Comparison of ENCODE assay signal across 21 cellular contexts in genomic region chr10:43316988-43317387, GRCh38. TPM values are rescaled to one million over a fixed set of nuclear protein-coding genes. Genes with fewer than 3 reads are reported as not detected.
DNase-seq lines count a peak whose midpoint lies in the region; ATAC-seq and TF ChIP-seq lines count a peak whose summit lies in the region.
"Had no signal": no experiment of that assay in that cellular context is flagged by ENCODE, and none has a peak within 500 bp of the region (broad histone marks: within the 10 kb centered on the region; RNA-seq: fewer than 3 reads in every experiment).

No MANE protein-coding gene starts in this region.

- no peaks in the 10 kb centered on the region for H3K9me3 Mint-ChIP-seq in osteocyte (ENCODE audit: unreplicated experiment)

- H3K27me3 ChIP-seq in mammary epithelial cell (ENCODE audit: insufficient read depth, low read length): no peaks in the 10 kb centered on the region
- H3K27me3 ChIP-seq in WERI-Rb-1 (ENCODE audit: insufficient read depth, low read depth, severe bottlenecking): no peaks in the 10 kb centered on the region
- no peaks in the 10 kb centered on the region for H3K27me3 ChIP-seq in ascending aorta
- H3K27me3 ChIP-seq: MG63 had no signal

- dilution Hi-C loops in mammary epithelial cell (cut with HindIII; ENCODE audit: low sequenced_read_pairs): no loop called here

- H3K79me2 ChIP-seq in mammary epithelial cell (ENCODE audit: insufficient read depth, low read length): no peaks in the 10 kb centered on the region

- intact Hi-C loops in mammary epithelial cell (cut with micrococcal nuclease): no loop called here
- intact Hi-C loops in left colon (cut with DNase I, micrococcal nuclease): no loop called here
- intact Hi-C loops in ascending aorta (cut with DNase I): no loop called here

- TF ChIP-seq CTCF in mammary epithelial cell (conservative IDR thresholded peaks at IDR 0.05 in 1 of 2, IDR thresholded peaks at IDR 0.05 in 1 of 2; ENCODE audit: extremely low read depth in 1 of 2, insufficient read depth in 1 of 2, low read depth in 1 of 2, low read length in 2 of 2) (no peak), WERI-Rb-1 (IDR thresholded peaks at IDR 0.05; ENCODE audit: low read depth, low read length) (0 out of 2 replicates have a peak, but pooled peaks have one; percentile 0), osteocyte (IDR thresholded peaks at IDR 0.05) (no peak), ascending aorta (IDR thresholded peaks at IDR 0.05) (no peak)

- H3K9ac ChIP-seq in mammary epithelial cell (ENCODE audit: insufficient read depth, low read length): no peak overlapping the region

- CTCF ChIA-PET in mammary epithelial cell (lab: Charles Lee; ENCODE audit: low non-redundant PET): no interaction called here

- H3K36me3 ChIP-seq in mammary epithelial cell (ENCODE audit: insufficient read depth, low read length): no peaks in the 10 kb centered on the region
- H3K36me3 ChIP-seq in WERI-Rb-1: no peaks in the 10 kb centered on the region
- H3K36me3 ChIP-seq in ascending aorta: no peaks in the 10 kb centered on the region
- H3K36me3 ChIP-seq: MG63 had no signal

- H4K20me1 ChIP-seq in mammary epithelial cell (ENCODE audit: insufficient read depth, low read length): no peaks in the 10 kb centered on the region

- H3K4me3 ChIP-seq in mammary epithelial cell (replicated peaks in 1 of 3; ENCODE audit: insufficient read depth in 1 of 3, low read depth in 2 of 3, low read length in 3 of 3) (no peak overlapping the region), WERI-Rb-1 (ENCODE audit: low read depth, low read length) (no peak overlapping the region), ascending aorta (no peak overlapping the region)
- H3K4me3 ChIP-seq: MG63 had no signal

- DNase-seq in T47D (ENCODE audit: low read depth in 1 of 2, low spot score in 1 of 2): peak; percentile 57 to 75
- DNase-seq in mammary epithelial cell: no peak
- DNase-seq in WERI-Rb-1: no peak
- DNase-seq in left colon: peak; percentile 62 to 73
- no peak for DNase-seq in osteocyte (ENCODE audit: extremely low spot score, unreplicated experiment)
- DNase-seq in activated naive CD4-positive, alpha-beta T cell treated with Interleukin-2 at 50 U/mL for 16 hours: no peak
- no peak for DNase-seq in ascending aorta (ENCODE audit: low spot score in 2 of 2)
- DNase-seq: Calu3; CD4-positive, CD25-positive, alpha-beta regulatory T cell; DND-41; GDM1; GOT3; MG63; NCI-H1092 treated with DMSO at 0.1 percent for 48 hours; NCI-H187; NCI-H2171; NCI-H446 treated with DMSO at 0.1 percent for 48 hours; NCI-H82; SIG-M5 had no signal

- no peak overlapping the region for H2AFZ ChIP-seq in mammary epithelial cell (ENCODE audit: low read depth, low read length)

- H3K27ac Mint-ChIP-seq in osteocyte (ENCODE audit: unreplicated experiment): no peak overlapping the region

- H3K27me3 Mint-ChIP-seq in osteocyte (ENCODE audit: unreplicated experiment): peaks cover 23% of the 10 kb centered on the region

- H3K4me1 Mint-ChIP-seq in osteocyte (ENCODE audit: unreplicated experiment): no peaks in the 10 kb centered on the region

- H3K36me3 Mint-ChIP-seq in osteocyte (ENCODE audit: unreplicated experiment): no peaks in the 10 kb centered on the region
- H3K36me3 Mint-ChIP-seq: CD4-positive, CD25-positive, alpha-beta regulatory T cell had no signal

- H3K27ac ChIP-seq in mammary epithelial cell (ENCODE audit: insufficient read depth, low read depth, low read length) (no peak overlapping the region), WERI-Rb-1 (no peak overlapping the region), ascending aorta (no peak overlapping the region)

- no peak overlapping the region for H3K4me2 ChIP-seq in mammary epithelial cell (ENCODE audit: insufficient read depth, low read depth, low read length)

- H3K4me1 ChIP-seq in mammary epithelial cell (ENCODE audit: insufficient read depth, low read length) (no peaks in the 10 kb centered on the region), ascending aorta (no peaks in the 10 kb centered on the region)

- peak; percentile 84 for ATAC-seq in left colon
- ATAC-seq in activated CD4-positive, CD25-positive, alpha-beta regulatory T cell treated with anti-CD3 and anti-CD28 coated beads, Interleukin-2, amount 50 U/mL, for 24 hours: no peak

- H3K9me3 ChIP-seq in mammary epithelial cell (replicated peaks; ENCODE audit: insufficient read depth, low read length): no peaks in the 10 kb centered on the region
- H3K9me3 ChIP-seq in WERI-Rb-1 (ENCODE audit: severe bottlenecking): no peaks in the 10 kb centered on the region
- no peaks in the 10 kb centered on the region for H3K9me3 ChIP-seq in ascending aorta
- H3K9me3 ChIP-seq: MG63 had no signal

- H3K4me3 Mint-ChIP-seq in osteocyte (ENCODE audit: unreplicated experiment): no peak overlapping the region
- H3K4me3 Mint-ChIP-seq: CD4-positive, CD25-positive, alpha-beta regulatory T cell had no signal

- BruUV-seq in mammary epithelial cell (replicated peaks; lab: Mats Ljungman, UMichigan): no TSS peak

- WGBS in mammary epithelial cell (ENCODE audit: low coverage, missing lambda C conversion rate): 92% methylated on average over 4 of the region's 5 CpGs

- in situ Hi-C loops in T47D (cut with HindIII; ENCODE audit: low pct_unique_long_range_greater_than_20kb, low sequenced_read_pairs): no loop called here
- in situ Hi-C loops in mammary epithelial cell (cut with MboI; ENCODE audit: low sequenced_read_pairs in 2 of 2): no loop called here

RNA-seq across cellular contexts. Expression of gene RASGEF1A, which starts 50.1 kb away (rescaled TPM):
- 1 to 10 TPM in 1 of 2 donors, not detected in 1; 4.7 TPM for total RNA-seq in mammary epithelial cell
- 0.79 TPM for polyA plus RNA-seq in mammary epithelial cell
- polyA minus RNA-seq in mammary epithelial cell: not detected
- total RNA-seq in left colon: 1 to 10 TPM in 1 of 2 donors, under 1 TPM in 1; 0.47 to 2.7 TPM
- not detected in 2 replicates for total RNA-seq in osteocyte
- not detected for total RNA-seq in ascending aorta
- total RNA-seq: RPMI7951 had no signal

RNA-seq across cellular contexts. Expression of gene FXYD4, which starts 54.4 kb away (rescaled TPM):
- total RNA-seq in mammary epithelial cell (not detected), left colon (not detected), osteocyte (not detected in 2 replicates), ascending aorta (not detected)
- not detected for polyA plus RNA-seq in mammary epithelial cell
- polyA minus RNA-seq in mammary epithelial cell: not detected
- total RNA-seq: Calu3; CD4-positive, CD25-positive, alpha-beta regulatory T cell; RPMI7951 had no signal
- polyA plus RNA-seq: CD4-positive, CD25-positive, alpha-beta regulatory T cell had no signal

Comparison
In these comparisons a context has a peak if more than half of its experiments do, and no peak if none do; other contexts are left out.
1. DNase-seq: peak in T47D (2 of 2) and left colon (2 of 2); none in mammary epithelial cell (single experiment), WERI-Rb-1 (single experiment), osteocyte (single experiment), activated naive CD4-positive, alpha-beta T cell treated with Interleukin-2 at 50 U/mL for 16 hours (single experiment) and ascending aorta (0 of 2).